Comparison of ENCODE assay signal across 1 cellular context in genomic region chr5:138102454-138103320, GRCh38.
TF ChIP-seq lines count a peak whose summit lies in the region.

No MANE protein-coding gene starts in this region.

TF ChIP-seq in GM12878, 131 proteins besides CTCF, POLR2A, EP300 and RAD21:
- TF ChIP-seq MEF2A (IDR thresholded peaks at IDR 0.05; ENCODE audit: insufficient read depth, low read depth, low read length): no peak
- TF ChIP-seq SPI1 (IDR thresholded peaks at IDR 0.05; ENCODE audit: borderline replicate concordance, insufficient read depth, low read depth, low read length): peak; percentile 81
- TF ChIP-seq, protein P1, sequence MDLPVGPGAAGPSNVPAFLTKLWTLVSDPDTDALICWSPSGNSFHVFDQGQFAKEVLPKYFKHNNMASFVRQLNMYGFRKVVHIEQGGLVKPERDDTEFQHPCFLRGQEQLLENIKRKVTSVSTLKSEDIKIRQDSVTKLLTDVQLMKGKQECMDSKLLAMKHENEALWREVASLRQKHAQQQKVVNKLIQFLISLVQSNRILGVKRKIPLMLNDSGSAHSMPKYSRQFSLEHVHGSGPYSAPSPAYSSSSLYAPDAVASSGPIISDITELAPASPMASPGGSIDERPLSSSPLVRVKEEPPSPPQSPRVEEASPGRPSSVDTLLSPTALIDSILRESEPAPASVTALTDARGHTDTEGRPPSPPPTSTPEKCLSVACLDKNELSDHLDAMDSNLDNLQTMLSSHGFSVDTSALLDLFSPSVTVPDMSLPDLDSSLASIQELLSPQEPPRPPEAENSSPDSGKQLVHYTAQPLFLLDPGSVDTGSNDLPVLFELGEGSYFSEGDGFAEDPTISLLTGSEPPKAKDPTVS (IDR thresholded peaks at IDR 0.05; ENCODE audit: low read depth, low read length): no peak
- TF ChIP-seq BMI1 (IDR thresholded peaks at IDR 0.05; ENCODE audit: borderline replicate concordance): no peak
- no peak for TF ChIP-seq SIX5 (IDR thresholded peaks at IDR 0.05; ENCODE audit: low read depth, low read length, severe bottlenecking)
- TF ChIP-seq NFYA (IDR thresholded peaks at IDR 0.05; ENCODE audit: borderline replicate concordance, low read depth, low read length): no peak
- peak; percentile 37; the same call in 1 of the 2 replicates for TF ChIP-seq RUNX3 (IDR thresholded peaks at IDR 0.05; ENCODE audit: low read length)
- no peak for TF ChIP-seq POLR2AphosphoS5 (IDR thresholded peaks at IDR 0.05; ENCODE audit: low read length)
- TF ChIP-seq ZNF274 (IDR thresholded peaks at IDR 0.05; ENCODE audit: insufficient read depth, insufficient read length): no peak
- TF ChIP-seq, protein P2, sequence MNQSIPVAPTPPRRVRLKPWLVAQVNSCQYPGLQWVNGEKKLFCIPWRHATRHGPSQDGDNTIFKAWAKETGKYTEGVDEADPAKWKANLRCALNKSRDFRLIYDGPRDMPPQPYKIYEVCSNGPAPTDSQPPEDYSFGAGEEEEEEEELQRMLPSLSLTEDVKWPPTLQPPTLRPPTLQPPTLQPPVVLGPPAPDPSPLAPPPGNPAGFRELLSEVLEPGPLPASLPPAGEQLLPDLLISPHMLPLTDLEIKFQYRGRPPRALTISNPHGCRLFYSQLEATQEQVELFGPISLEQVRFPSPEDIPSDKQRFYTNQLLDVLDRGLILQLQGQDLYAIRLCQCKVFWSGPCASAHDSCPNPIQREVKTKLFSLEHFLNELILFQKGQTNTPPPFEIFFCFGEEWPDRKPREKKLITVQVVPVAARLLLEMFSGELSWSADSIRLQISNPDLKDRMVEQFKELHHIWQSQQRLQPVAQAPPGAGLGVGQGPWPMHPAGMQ (IDR thresholded peaks at IDR 0.05; ENCODE audit: borderline replicate concordance): no peak
- peak in 1 of 2 experiments; percentile 27; a peak in 1 of 4 replicates for TF ChIP-seq BHLHE40 (IDR thresholded peaks at IDR 0.05; ENCODE audit: borderline replicate concordance in 1 of 2, low read depth in 2 of 2, low read length in 1 of 2)
- no peak for TF ChIP-seq PRDM15 (CRISPR knock-in tag; IDR thresholded peaks at IDR 0.05)
- TF ChIP-seq HDAC2 (IDR thresholded peaks at IDR 0.05): no peak
- TF ChIP-seq MTA2 (IDR thresholded peaks at IDR 0.05; ENCODE audit: low read depth): no peak
- TF ChIP-seq REST (IDR thresholded peaks at IDR 0.05; ENCODE audit: low read depth, low read length): no peak
- no peak for TF ChIP-seq ATF2 (IDR thresholded peaks at IDR 0.05; ENCODE audit: low read length)
- no peak for TF ChIP-seq ETV6 (conservative IDR thresholded peaks at IDR 0.05 in 1 of 2, IDR thresholded peaks at IDR 0.05 in 1 of 2; ENCODE audit: borderline replicate concordance in 1 of 2, low read depth in 1 of 2)
- TF ChIP-seq ZNF622 (IDR thresholded peaks at IDR 0.05): no peak
- TF ChIP-seq NRF1 (conservative IDR thresholded peaks at IDR 0.05; ENCODE audit: low read depth, low read length): no peak
- TF ChIP-seq STAT1 (conservative IDR thresholded peaks at IDR 0.05): no peak
- TF ChIP-seq ZNF24 (IDR thresholded peaks at IDR 0.05): no peak
- TF ChIP-seq MEF2B (IDR thresholded peaks at IDR 0.05; ENCODE audit: partially characterized antibody, poor library complexity, severe bottlenecking): no peak
- TF ChIP-seq TBL1XR1 (IDR thresholded peaks at IDR 0.05; ENCODE audit: low read depth, low read length): no peak
- no peak for TF ChIP-seq EGR1 (IDR thresholded peaks at IDR 0.05; ENCODE audit: borderline replicate concordance in 1 of 2, low read depth in 2 of 2, low read length in 2 of 2)
- TF ChIP-seq TCF7 (IDR thresholded peaks at IDR 0.05; ENCODE audit: borderline replicate concordance): no peak
